ENCODE assay signal across 21 cellular contexts in the genomic region with DNA sequence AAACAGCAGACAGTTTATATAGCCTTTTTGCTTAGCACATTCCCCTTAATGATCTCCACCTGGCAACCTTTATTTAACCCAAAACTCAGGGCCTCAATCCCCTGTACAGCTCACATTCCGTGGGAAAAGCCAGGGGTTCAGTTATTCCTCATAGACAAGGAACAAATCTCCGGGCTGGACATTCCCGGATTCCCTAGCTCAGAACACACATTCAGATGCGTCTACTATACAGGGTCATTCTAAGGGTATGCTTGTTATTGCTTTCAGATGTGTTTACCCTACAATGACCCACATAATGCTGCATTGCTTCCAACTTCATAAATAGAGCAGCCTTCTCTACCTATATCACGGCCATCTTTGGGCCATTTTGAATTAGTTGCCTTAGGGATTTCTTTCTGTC.
"Had no signal": no experiment of that assay in that cellular context is flagged by ENCODE, and none has a peak within 500 bp of the region (broad histone marks: within the 10 kb centered on the region; RNA-seq: fewer than 3 reads in every experiment).

No MANE protein-coding gene starts in this region.

- H3K27me3 Mint-ChIP-seq: activated B cell treated with CpG ODN at 0.5 μM for 24 hours; activated CD4-positive, alpha-beta memory T cell treated with anti-CD3 and anti-CD28 coated beads, Interleukin-2, amount 10 ng/mL, durations not matched to agents 7 days and 5 days; activated CD8-positive, alpha-beta memory T cell treated with anti-CD3 and anti-CD28 coated beads, Interleukin-2, amount 10 ng/mL, durations not matched to agents 7 days and 5 days had no signal

- ATAC-seq: activated CD8-positive, alpha-beta memory T cell treated with anti-CD3 and anti-CD28 coated beads, Interleukin-2, amount 10 ng/mL, durations not matched to agents 7 days and 5 days; gastrocnemius medialis; heart left ventricle; stimulated activated naive CD8-positive, alpha-beta T cell treated with anti-CD3 and anti-CD28 coated beads, Interleukin-15, Interleukin-2, amounts not matched to agents 100 U/mL and 50 U/mL, for 24 hours had no signal

- H3K4me3 Mint-ChIP-seq: activated B cell treated with CpG ODN at 0.5 μM for 24 hours; activated CD4-positive, alpha-beta memory T cell treated with anti-CD3 and anti-CD28 coated beads, Interleukin-2, amount 10 ng/mL, durations not matched to agents 7 days and 5 days; activated CD8-positive, alpha-beta memory T cell treated with anti-CD3 and anti-CD28 coated beads, Interleukin-2, amount 10 ng/mL, durations not matched to agents 7 days and 5 days; activated naive CD8-positive, alpha-beta T cell; endodermal cell; naive thymus-derived CD8-positive, alpha-beta T cell had no signal

- H3K27me3 ChIP-seq: gastrocnemius medialis, heart left ventricle, neutrophil, tibial nerve, vagina had no signal

- H3K36me3 Mint-ChIP-seq: activated CD8-positive, alpha-beta memory T cell treated with anti-CD3 and anti-CD28 coated beads, Interleukin-2, amount 10 ng/mL, durations not matched to agents 7 days and 5 days; activated naive CD8-positive, alpha-beta T cell had no signal

- H3K9me3 Mint-ChIP-seq: activated CD4-positive, alpha-beta memory T cell treated with anti-CD3 and anti-CD28 coated beads, Interleukin-2, amount 10 ng/mL, durations not matched to agents 7 days and 5 days; endodermal cell had no signal

- H3K27ac ChIP-seq: epithelial cell of prostate, gastrocnemius medialis, heart left ventricle, neutrophil, vagina had no signal

- H3K36me3 ChIP-seq: gastrocnemius medialis, heart left ventricle, neutrophil, tibial nerve, vagina had no signal

- H3K4me1 Mint-ChIP-seq: activated B cell treated with CpG ODN at 0.5 μM for 24 hours; activated CD4-positive, alpha-beta memory T cell treated with anti-CD3 and anti-CD28 coated beads, Interleukin-2, amount 10 ng/mL, durations not matched to agents 7 days and 5 days; activated CD8-positive, alpha-beta memory T cell treated with anti-CD3 and anti-CD28 coated beads, Interleukin-2, amount 10 ng/mL, durations not matched to agents 7 days and 5 days; endodermal cell; naive thymus-derived CD8-positive, alpha-beta T cell had no signal

- H3K4me1 ChIP-seq: gastrocnemius medialis, vagina had no signal

- H3K27ac Mint-ChIP-seq: activated B cell treated with CpG ODN at 0.5 μM for 24 hours; activated CD4-positive, alpha-beta memory T cell treated with anti-CD3 and anti-CD28 coated beads, Interleukin-2, amount 10 ng/mL, durations not matched to agents 7 days and 5 days; activated CD8-positive, alpha-beta memory T cell treated with anti-CD3 and anti-CD28 coated beads, Interleukin-2, amount 10 ng/mL, durations not matched to agents 7 days and 5 days; activated naive CD8-positive, alpha-beta T cell; endodermal cell; naive thymus-derived CD8-positive, alpha-beta T cell had no signal

- H3K4me3 ChIP-seq: gastrocnemius medialis, heart left ventricle, tibial nerve, vagina had no signal

- DNase-seq: activated B cell treated with CpG ODN at 0.5 μM for 24 hours; activated CD4-positive, alpha-beta memory T cell treated with anti-CD3 and anti-CD28 coated beads, Interleukin-2, amount 10 ng/mL, durations not matched to agents 7 days and 5 days; activated CD4-positive, alpha-beta T cell treated with anti-CD3 and anti-CD28 coated beads for 48 hours; activated CD8-positive, alpha-beta memory T cell treated with anti-CD3 and anti-CD28 coated beads, Interleukin-2, amount 10 ng/mL, durations not matched to agents 7 days and 5 days; amygdala; caudate nucleus; endodermal cell; gastrocnemius medialis; heart left ventricle; mesendoderm; posterior cingulate gyrus; stimulated activated CD4-positive, alpha-beta T cell treated with anti-CD3 and anti-CD28 coated beads, Interleukin-12 subunit alpha, Interleukin-12 subunit beta, amount 100 ng/mL, for 4 hours; stimulated activated CD4-positive, alpha-beta T cell treated with anti-CD3 and anti-CD28 coated beads, Interleukin-2, amount 100 ng/mL, for 24 hours; stimulated activated naive CD8-positive, alpha-beta T cell treated with anti-CD3 and anti-CD28 coated beads, Interleukin-15, Interleukin-2, amounts not matched to agents 100 U/mL and 50 U/mL, for 24 hours; substantia nigra had no signal

- H3K9me3 ChIP-seq: gastrocnemius medialis, heart left ventricle, neutrophil, tibial nerve, vagina had no signal
